Comparison of ENCODE assay signal across 17 cellular contexts in the genomic region with DNA sequence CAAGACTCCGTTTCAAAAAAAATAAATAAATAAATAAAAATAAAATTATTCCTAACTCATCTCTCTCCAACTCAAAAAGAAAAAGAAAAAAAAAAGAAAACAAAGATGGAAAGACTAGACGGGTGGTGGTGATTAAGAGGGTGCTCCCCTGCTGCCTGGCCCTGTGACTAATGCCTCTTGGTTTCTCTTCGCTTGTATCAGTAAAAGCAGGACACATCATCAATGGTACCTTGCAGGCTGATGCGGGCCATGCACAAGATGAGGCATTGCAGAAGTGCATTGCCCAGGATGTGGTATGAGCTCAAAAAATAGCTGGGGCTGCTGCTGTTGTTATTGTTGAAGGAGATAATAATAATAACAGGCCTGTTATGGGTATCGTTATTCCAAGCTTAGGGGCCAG.
DNase-seq lines count a peak whose midpoint lies in the region; ATAC-seq, FAIRE-seq and TF ChIP-seq lines count a peak whose summit lies in the region.
"Had no signal": no experiment of that assay in that cellular context is flagged by ENCODE, and none has a peak within 500 bp of the region (broad histone marks: within the 10 kb centered on the region; RNA-seq: fewer than 3 reads in every experiment).

No MANE protein-coding gene starts in this region.

- POLR2A ChIA-PET in RWPE1 (lab: Yijun Ruan, JAX; ENCODE audit: low non-redundant PET): no interaction called here

- ATAC-seq in GM19023 (IDR thresholded peaks at IDR 0.05; ENCODE audit: unreplicated experiment): no peak

- CTCF ChIA-PET in RWPE1 (lab: Yijun Ruan, JAX): interaction anchor here (1.3 kb wide), 1 partner anchor 270 kb away, joined by 3 read pairs; no protein-coding TSS in a partner anchor

- DNase-seq in activated T-cell treated with anti-CD3 and anti-CD28 coated beads for 48 hours (ENCODE audit: low read depth) (peak; percentile 22), activated T-cell treated with anti-CD3 and anti-CD28 coated beads for 4 hours (no peak), EH (ENCODE audit: low read depth) (peak; percentile 31), RWPE1 (ENCODE audit: low spot score) (peak; percentile 45), iris pigment epithelial cell (ENCODE audit: low read depth) (peak; percentile 21), COR-L47 (lab: John Stamatoyannopoulos, UW) (no peak), HTR-8/SVneo (ENCODE audit: insufficient read length, low spot score) (no peak)
- DNase-seq: activated naive CD4-positive, alpha-beta T cell; esophagus squamous epithelium; GF-D8; mesendoderm; NCI-H1930; NCI-H524; nephron progenitor cell had no signal

- TF ChIP-seq CTCF in RWPE1 (conservative IDR thresholded peaks at IDR 0.05; ENCODE audit: low read depth): no peak

- FAIRE-seq in HTR-8/SVneo (lab: Jason Lieb, UNC): no peak
- FAIRE-seq: H1, keratinocyte had no signal

- H3K27ac ChIP-seq in RWPE1: no peak overlapping the region
- H3K27ac ChIP-seq: esophagus squamous epithelium had no signal

Comparison
In these comparisons a context has a peak if more than half of its experiments do, and no peak if none do; other contexts are left out.
1. DNase-seq: peak in activated T-cell treated with anti-CD3 and anti-CD28 coated beads for 48 hours (single experiment), EH (single experiment), RWPE1 (single experiment) and iris pigment epithelial cell (single experiment); none in activated T-cell treated with anti-CD3 and anti-CD28 coated beads for 4 hours (single experiment), COR-L47 (single experiment) and HTR-8/SVneo (single experiment).